In genomic region chr3:59469948-59470723, GRCh38 we compare ENCODE assay signal across 12 cellular contexts.
A peak's percentile ranks its signal among the peaks of the same experiment; 100 is the strongest.
DNase-seq lines count a peak whose midpoint lies in the region; ATAC-seq and TF ChIP-seq lines count a peak whose summit lies in the region.
"Had no signal": no experiment of that assay in that cellular context is flagged by ENCODE, and none has a peak within 500 bp of the region (broad histone marks: within the 10 kb centered on the region; RNA-seq: fewer than 3 reads in every experiment).

No MANE protein-coding gene starts in this region.

- CTCF ChIA-PET in MCF 10A (lab: Yijun Ruan, JAX), result interaction anchor here (0.6 to 0.7 kb wide), 3 partner anchors 107 to 931 kb away, joined by 3 read pairs; no protein-coding TSS in a partner anchor

- H3K9me3 Mint-ChIP-seq in MCF 10A (ENCODE audit: unreplicated experiment), result peaks cover 24% of the 10 kb centered on the region
- H3K9me3 Mint-ChIP-seq in central memory CD8-positive, alpha-beta T cell, result peaks cover 6% of the 10 kb centered on the region

- no peaks in the 10 kb centered on the region for H3K27me3 ChIP-seq in breast epithelium
- H3K27me3 ChIP-seq in HAP-1 (ENCODE audit: low read depth), result 0 out of 2 replicates have a peak, but pooled peaks cover 2% of the 10 kb centered on the region
- H3K27me3 ChIP-seq: sigmoid colon had no signal

- no peaks in the 10 kb centered on the region for H3K4me1 ChIP-seq in breast epithelium
- no peaks in the 10 kb centered on the region for H3K4me1 ChIP-seq in HAP-1
- H3K4me1 ChIP-seq: sigmoid colon had no signal

- peak; percentile 43 for DNase-seq in MCF 10A (ENCODE audit: unreplicated experiment)
- DNase-seq in breast epithelium (ENCODE audit: low spot score in 2 of 2), result no peak
- DNase-seq in RPMI7951 (ENCODE audit: low read depth), result peak; percentile 97
- no peak for DNase-seq in central memory CD8-positive, alpha-beta T cell (ENCODE audit: low spot score in 2 of 2)
- DNase-seq in stimulated activated CD4-positive, alpha-beta T cell treated with anti-CD3 and anti-CD28 coated beads, Interleukin-4, amount 100 ng/mL, for 24 hours, result peak; percentile 36
- no peak for DNase-seq in DMS79 treated with DMSO at 0.1 percent for 48 hours (lab: John Stamatoyannopoulos, UW)
- DNase-seq in HAP-1 (ENCODE audit: low spot score in 2 of 2), result no peak
- DNase-seq in NCI-H1436 (lab: John Stamatoyannopoulos, UW), result no peak
- DNase-seq: caudate nucleus, NCI-H1048, sigmoid colon had no signal

- peak overlapping the region; percentile 47 for H3K27ac Mint-ChIP-seq in MCF 10A (ENCODE audit: low read depth, unreplicated experiment)
- peak overlapping the region; percentile 24 for H3K27ac Mint-ChIP-seq in central memory CD8-positive, alpha-beta T cell (ENCODE audit: low read depth)
- H3K27ac Mint-ChIP-seq: B cell had no signal

- no peak for TF ChIP-seq POLR2A in breast epithelium (IDR thresholded peaks at IDR 0.05)

- in situ Hi-C loops in HAP-1 (cut with MboI; ENCODE audit: low sequenced_read_pairs), result no loop called here

- no peak for ATAC-seq in central memory CD8-positive, alpha-beta T cell (replicated peaks; ENCODE audit: extremely low read depth, poor library complexity, severe bottlenecking)

- H3K27ac ChIP-seq in breast epithelium, result no peak overlapping the region
- H3K27ac ChIP-seq: sigmoid colon had no signal

- TF ChIP-seq CTCF in MCF 10A (IDR thresholded peaks at IDR 0.05; ENCODE audit: unreplicated experiment) (no peak), breast epithelium (IDR thresholded peaks at IDR 0.05) (no peak)

- intact Hi-C loops in MCF 10A (cut with micrococcal nuclease), result no loop called here
- intact Hi-C loops in breast epithelium (cut with DNase I; ENCODE audit: low total_unique reads), result no loop called here

- H3K4me1 Mint-ChIP-seq in MCF 10A (ENCODE audit: insufficient read depth, unreplicated experiment), result no peaks in the 10 kb centered on the region
- peaks cover 19% of the 10 kb centered on the region for H3K4me1 Mint-ChIP-seq in central memory CD8-positive, alpha-beta T cell

- no peak overlapping the region for H3K4me3 ChIP-seq in breast epithelium
- no peak overlapping the region for H3K4me3 ChIP-seq in HAP-1
- H3K4me3 ChIP-seq: sigmoid colon had no signal

- BruUV-seq in MCF 10A (replicated peaks; lab: Mats Ljungman, UMichigan), result no TSS peak

- H3K9me3 ChIP-seq in breast epithelium (peaks cover 0 to 5% of the 10 kb centered on the region in 2 donors), HAP-1 (peaks cover 2% of the 10 kb centered on the region; the same call in 1 of the 2 replicates)
- H3K9me3 ChIP-seq: sigmoid colon had no signal

- H3K27me3 Mint-ChIP-seq in MCF 10A (ENCODE audit: insufficient read depth, unreplicated experiment), result no peaks in the 10 kb centered on the region
- no peaks in the 10 kb centered on the region for H3K27me3 Mint-ChIP-seq in central memory CD8-positive, alpha-beta T cell
- H3K27me3 Mint-ChIP-seq: B cell had no signal

- H3K36me3 ChIP-seq in breast epithelium, result no peaks in the 10 kb centered on the region
- H3K36me3 ChIP-seq in HAP-1 (replicated peaks), result no peaks in the 10 kb centered on the region
- H3K36me3 ChIP-seq: sigmoid colon had no signal

- H3K4me3 Mint-ChIP-seq in MCF 10A (ENCODE audit: unreplicated experiment), result no peak overlapping the region
- H3K4me3 Mint-ChIP-seq in central memory CD8-positive, alpha-beta T cell, result no peak overlapping the region
- H3K4me3 Mint-ChIP-seq: B cell had no signal

- no peaks in the 10 kb centered on the region for H3K36me3 Mint-ChIP-seq in MCF 10A (ENCODE audit: insufficient read depth, unreplicated experiment)
- peaks cover 7% of the 10 kb centered on the region for H3K36me3 Mint-ChIP-seq in central memory CD8-positive, alpha-beta T cell (ENCODE audit: insufficient read depth)

- POLR2A ChIA-PET in MCF 10A (lab: Yijun Ruan, JAX), result interaction anchor here (0.6 to 0.7 kb wide), 2 partner anchors 901 to 1154 kb away, joined by 3 to 6 read pairs; no protein-coding TSS in a partner anchor

Comparison
In these comparisons a context has a peak if more than half of its experiments do, and no peak if none do; other contexts are left out.
1. DNase-seq: peak in MCF 10A (single experiment), RPMI7951 (single experiment) and stimulated activated CD4-positive, alpha-beta T cell treated with anti-CD3 and anti-CD28 coated beads, Interleukin-4, amount 100 ng/mL, for 24 hours (single experiment); none in breast epithelium (0 of 2), central memory CD8-positive, alpha-beta T cell (0 of 2), DMS79 treated with DMSO at 0.1 percent for 48 hours (single experiment), HAP-1 (0 of 2) and NCI-H1436 (single experiment).